Comparison of ENCODE assay signal across 14 cellular contexts in genomic region chr2:179338681-179339080, GRCh38.
DNase-seq lines count a peak whose midpoint lies in the region; ATAC-seq, FAIRE-seq and TF ChIP-seq lines count a peak whose summit lies in the region.
"Had no signal": no experiment of that assay in that cellular context is flagged by ENCODE, and none has a peak within 500 bp of the region (broad histone marks: within the 10 kb centered on the region; RNA-seq: fewer than 3 reads in every experiment).

No MANE protein-coding gene starts in this region.

- H3K4me1 ChIP-seq in skeletal muscle satellite cell (ENCODE audit: control insufficient read depth, insufficient read depth, low read length): peaks cover 15% of the 10 kb centered on the region

- no peaks in the 10 kb centered on the region for H3K9me3 ChIP-seq in skeletal muscle satellite cell (replicated peaks; ENCODE audit: low read length)
- H3K9me3 ChIP-seq: BLaER1 treated with 17β-estradiol and CSF1 and Interleukin-3, amounts not matched to agents 10 nM and 100 nM; testis had no signal

- FAIRE-seq in bronchial epithelial cell (lab: Jason Lieb, UNC) (no peak), RCC 7860 (lab: Jason Lieb, UNC) (no peak)

- H3K4me3 ChIP-seq in bronchial epithelial cell (ENCODE audit: low read depth, low read length) (no peak overlapping the region), skeletal muscle satellite cell (ENCODE audit: low read length) (no peak overlapping the region)
- H3K4me3 ChIP-seq: BLaER1 treated with 17β-estradiol and CSF1 and Interleukin-3, amounts not matched to agents 10 nM and 100 nM; testis had no signal

- H3K36me3 ChIP-seq in bronchial epithelial cell (ENCODE audit: control insufficient read depth, insufficient read depth, low read length) (no peaks in the 10 kb centered on the region), skeletal muscle satellite cell (ENCODE audit: insufficient read depth, low read length) (no peaks in the 10 kb centered on the region)
- H3K36me3 ChIP-seq: BLaER1 treated with 17β-estradiol and CSF1 and Interleukin-3, amounts not matched to agents 10 nM and 100 nM had no signal

- DNase-seq in HCEC 1CT: peak; percentile 17
- peak; percentile 15 for DNase-seq in bronchial epithelial cell (ENCODE audit: low read depth)
- no peak for DNase-seq in left lobe of liver (ENCODE audit: low spot score)
- DNase-seq in GM20000 (ENCODE audit: low spot score): no peak
- DNase-seq in NCI-H2171 treated with DMSO at 0.1 percent for 48 hours (lab: John Stamatoyannopoulos, UW): no peak
- no peak for DNase-seq in RCC 7860 (ENCODE audit: low spot score)
- DNase-seq: activated CD4-positive, alpha-beta T cell treated with anti-CD3 and anti-CD28 coated beads for 48 hours; DMS153; occipital lobe; testis had no signal

- TF ChIP-seq CTCF in bronchial epithelial cell (IDR thresholded peaks at IDR 0.05; ENCODE audit: insufficient read depth, low read length, severe bottlenecking) (no peak), GM20000 (IDR thresholded peaks at IDR 0.05; ENCODE audit: extremely low read depth, missing control alignments) (no peak)

- peak overlapping the region; percentile 19 for H3K4me2 ChIP-seq in skeletal muscle satellite cell (ENCODE audit: low read length)

- H3K27me3 ChIP-seq in bronchial epithelial cell (ENCODE audit: control insufficient read depth, insufficient read depth, low read length): no peaks in the 10 kb centered on the region
- no peaks in the 10 kb centered on the region for H3K27me3 ChIP-seq in skeletal muscle satellite cell (ENCODE audit: control insufficient read depth, insufficient read depth, low read length)
- H3K27me3 ChIP-seq: BLaER1 treated with 17β-estradiol and CSF1 and Interleukin-3, amounts not matched to agents 10 nM and 100 nM; testis had no signal

- ATAC-seq in left lobe of liver (peak; percentile 45), HG02981 (IDR thresholded peaks at IDR 0.05; ENCODE audit: unreplicated experiment) (no peak)
- ATAC-seq: HCT116 had no signal

- H3K9ac ChIP-seq in skeletal muscle satellite cell (ENCODE audit: low read depth, low read length): no peak overlapping the region
- H3K9ac ChIP-seq: BLaER1 treated with 17β-estradiol and CSF1 and Interleukin-3, amounts not matched to agents 10 nM and 100 nM had no signal

Comparison
In these comparisons a context has a peak if more than half of its experiments do, and no peak if none do; other contexts are left out.
1. DNase-seq: peak in HCEC 1CT (single experiment) and bronchial epithelial cell (single experiment); none in left lobe of liver (single experiment), GM20000 (single experiment), NCI-H2171 treated with DMSO at 0.1 percent for 48 hours (single experiment) and RCC 7860 (single experiment).